8 cellular contexts compared by ENCODE assay signal in genomic region chr3:171458857-171459129, GRCh38. TPM values are rescaled to one million over a fixed set of nuclear protein-coding genes. Genes with fewer than 3 reads are reported as not detected.
DNase-seq lines count a peak whose midpoint lies in the region; ATAC-seq and TF ChIP-seq lines count a peak whose summit lies in the region.

No MANE protein-coding gene starts in this region.

- in situ Hi-C loops in astrocyte of the cerebellum (cut with HindIII; ENCODE audit: low sequenced_read_pairs) (no loop called here), G401 (cut with HindIII; ENCODE audit: low sequenced_read_pairs) (no loop called here)

- no peaks in the 10 kb centered on the region for H3K27me3 Mint-ChIP-seq in activated CD8-positive, alpha-beta memory T cell treated with anti-CD3 and anti-CD28 coated beads, Interleukin-2, amount 10 ng/mL, durations not matched to agents 7 days and 5 days

- no peak for TF ChIP-seq CTCF in astrocyte of the cerebellum (IDR thresholded peaks at IDR 0.05; ENCODE audit: low read depth, low read length, missing control alignments)
- no peak for TF ChIP-seq CTCF in liver (IDR thresholded peaks at IDR 0.05; ENCODE audit: low read depth, low read length, missing input control)
- no peak for TF ChIP-seq CTCF in thoracic aorta (IDR thresholded peaks at IDR 0.05)
- no peak for TF ChIP-seq CTCF in mucosa of descending colon (IDR thresholded peaks at IDR 0.05)

- no peak for TF ChIP-seq RAD21 in liver (IDR thresholded peaks at IDR 0.05)

- CTCF ChIA-PET in activated CD8-positive, alpha-beta memory T cell treated with anti-CD3 and anti-CD28 coated beads, Interleukin-2, amount 10 ng/mL, durations not matched to agents 7 days and 5 days (lab: Charles Lee), result interaction anchor here (0.7 to 1.2 kb wide), 3 partner anchors 17 to 208 kb away, joined by 3 to 6 read pairs (median 3); no protein-coding TSS in a partner anchor

- H3K4me1 ChIP-seq in liver (ENCODE audit: control insufficient read depth in 4 of 4, insufficient read depth in 4 of 4, low read length in 3 of 4), result peaks cover 4 to 25% (median 12%) of the 10 kb centered on the region in 4 donors
- peaks cover 0 to 41% of the 10 kb centered on the region in 2 donors for H3K4me1 ChIP-seq in thoracic aorta (ENCODE audit: control insufficient read depth in 1 of 2, low read depth in 2 of 2)
- peaks cover 25% of the 10 kb centered on the region for H3K4me1 ChIP-seq in mucosa of descending colon (ENCODE audit: low read depth)

- H3K4me3 ChIP-seq in astrocyte of the cerebellum (ENCODE audit: low read depth, low read length) (peak overlapping the region; percentile 69), liver (ENCODE audit: low read depth in 1 of 3, low read length in 3 of 3) (peak overlapping the region; percentile 82 to 93 (median 92)), thoracic aorta (peak overlapping the region; percentile 88), mucosa of descending colon (no peak overlapping the region)

- H3K36me3 ChIP-seq in liver (ENCODE audit: control insufficient read depth in 4 of 4, insufficient read depth in 3 of 4, low read depth in 1 of 4, low read length in 3 of 4) (no peaks in the 10 kb centered on the region), thoracic aorta (no peaks in the 10 kb centered on the region), mucosa of descending colon (ENCODE audit: low read depth) (no peaks in the 10 kb centered on the region)

- WGBS in liver, result 10% methylated on average over 6 of the region's 6 CpGs

- H3K4me3 Mint-ChIP-seq in activated CD8-positive, alpha-beta memory T cell treated with anti-CD3 and anti-CD28 coated beads, Interleukin-2, amount 10 ng/mL, durations not matched to agents 7 days and 5 days, result peak overlapping the region; percentile 96

- no peak for DNase-seq in activated CD8-positive, alpha-beta memory T cell treated with anti-CD3 and anti-CD28 coated beads, Interleukin-2, amount 10 ng/mL, durations not matched to agents 7 days and 5 days
- DNase-seq in activated CD8-positive, alpha-beta memory T cell treated with anti-CD3 and anti-CD28 coated beads, Interleukin-2, amount 50 U/mL, for 4 hours, result no peak
- DNase-seq in astrocyte of the cerebellum (ENCODE audit: low read depth) (no peak), thoracic aorta (ENCODE audit: low spot score) (no peak), mucosa of descending colon (no peak), GDM1 (lab: John Stamatoyannopoulos, UW) (no peak), G401 (ENCODE audit: low spot score) (no peak)

- H3K4me1 Mint-ChIP-seq in activated CD8-positive, alpha-beta memory T cell treated with anti-CD3 and anti-CD28 coated beads, Interleukin-2, amount 10 ng/mL, durations not matched to agents 7 days and 5 days, result peaks cover 40% of the 10 kb centered on the region

- peak overlapping the region; percentile 31 to 39 for H3K9ac ChIP-seq in liver (ENCODE audit: low read depth in 1 of 2, low read length in 2 of 2)

- H3K36me3 Mint-ChIP-seq in activated CD8-positive, alpha-beta memory T cell treated with anti-CD3 and anti-CD28 coated beads, Interleukin-2, amount 10 ng/mL, durations not matched to agents 7 days and 5 days, result peaks cover 1% of the 10 kb centered on the region

- no peak overlapping the region for H3K27ac ChIP-seq in liver (ENCODE audit: low read depth in 1 of 2, low read length in 2 of 2)
- no peak overlapping the region for H3K27ac ChIP-seq in thoracic aorta

- H3K9me3 Mint-ChIP-seq in activated CD8-positive, alpha-beta memory T cell treated with anti-CD3 and anti-CD28 coated beads, Interleukin-2, amount 10 ng/mL, durations not matched to agents 7 days and 5 days (ENCODE audit: low read depth), result no peaks in the 10 kb centered on the region

- H3K9me3 ChIP-seq in liver (ENCODE audit: control insufficient read depth in 4 of 4, low read length in 3 of 4) (no peaks in the 10 kb centered on the region), thoracic aorta (no peaks in the 10 kb centered on the region), mucosa of descending colon (no peaks in the 10 kb centered on the region)

- intact Hi-C loops in mucosa of descending colon (cut with DNase I, micrococcal nuclease), result no loop called here

- no peaks in the 10 kb centered on the region for H3K27me3 ChIP-seq in liver (ENCODE audit: control insufficient read depth in 4 of 4, insufficient read depth in 4 of 4, low read length in 3 of 4)
- H3K27me3 ChIP-seq in thoracic aorta (replicated peaks; ENCODE audit: insufficient read depth), result no peaks in the 10 kb centered on the region

- ATAC-seq in activated CD8-positive, alpha-beta memory T cell treated with anti-CD3 and anti-CD28 coated beads, Interleukin-2, amount 10 ng/mL, durations not matched to agents 7 days and 5 days, result no peak
- ATAC-seq in thoracic aorta (ENCODE audit: insufficient number of reproducible peaks, low FRiP score, low read depth) (no peak), mucosa of descending colon (no peak)

- H3K27ac Mint-ChIP-seq in activated CD8-positive, alpha-beta memory T cell treated with anti-CD3 and anti-CD28 coated beads, Interleukin-2, amount 10 ng/mL, durations not matched to agents 7 days and 5 days, result peak overlapping the region; percentile 84

TF ChIP-seq in liver, 16 proteins besides CTCF, POLR2A, EP300 and RAD21:
- TF ChIP-seq TAF1 (conservative IDR thresholded peaks at IDR 0.05) (no peak), HNF4G (IDR thresholded peaks at IDR 0.05) (no peak), FOXA2 (IDR thresholded peaks at IDR 0.05) (no peak), FOXA1 (IDR thresholded peaks at IDR 0.05) (no peak), NR2F2 (IDR thresholded peaks at IDR 0.05) (no peak), YY1 (IDR thresholded peaks at IDR 0.05) (no peak), RXRA (IDR thresholded peaks at IDR 0.05) (no peak)
- TF ChIP-seq, protein P1, sequence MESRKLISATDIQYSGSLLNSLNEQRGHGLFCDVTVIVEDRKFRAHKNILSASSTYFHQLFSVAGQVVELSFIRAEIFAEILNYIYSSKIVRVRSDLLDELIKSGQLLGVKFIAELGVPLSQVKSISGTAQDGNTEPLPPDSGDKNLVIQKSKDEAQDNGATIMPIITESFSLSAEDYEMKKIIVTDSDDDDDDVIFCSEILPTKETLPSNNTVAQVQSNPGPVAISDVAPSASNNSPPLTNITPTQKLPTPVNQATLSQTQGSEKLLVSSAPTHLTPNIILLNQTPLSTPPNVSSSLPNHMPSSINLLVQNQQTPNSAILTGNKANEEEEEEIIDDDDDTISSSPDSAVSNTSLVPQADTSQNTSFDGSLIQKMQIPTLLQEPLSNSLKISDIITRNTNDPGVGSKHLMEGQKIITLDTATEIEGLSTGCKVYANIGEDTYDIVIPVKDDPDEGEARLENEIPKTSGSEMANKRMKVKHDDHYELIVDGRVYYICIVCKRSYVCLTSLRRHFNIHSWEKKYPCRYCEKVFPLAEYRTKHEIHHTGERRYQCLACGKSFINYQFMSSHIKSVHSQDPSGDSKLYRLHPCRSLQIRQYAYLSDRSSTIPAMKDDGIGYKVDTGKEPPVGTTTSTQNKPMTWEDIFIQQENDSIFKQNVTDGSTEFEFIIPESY (IDR thresholded peaks at IDR 0.05), result no peak
- TF ChIP-seq, protein P2, sequence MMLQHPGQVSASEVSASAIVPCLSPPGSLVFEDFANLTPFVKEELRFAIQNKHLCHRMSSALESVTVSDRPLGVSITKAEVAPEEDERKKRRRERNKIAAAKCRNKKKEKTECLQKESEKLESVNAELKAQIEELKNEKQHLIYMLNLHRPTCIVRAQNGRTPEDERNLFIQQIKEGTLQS (IDR thresholded peaks at IDR 0.05), result no peak

RNA-seq across cellular contexts. Expression of gene TNIK, which starts 1.4 kb away (rescaled TPM):
- 10 to 100 TPM; 36.6 to 39.3 TPM for total RNA-seq in activated CD8-positive, alpha-beta memory T cell treated with anti-CD3 and anti-CD28 coated beads, Interleukin-2, amount 10 ng/mL, durations not matched to agents 7 days and 5 days
- total RNA-seq in liver (1 to 10 TPM; 4.8 to 9.8 TPM), thoracic aorta (10 to 100 TPM; 18.3 to 21.7 TPM), mucosa of descending colon (10 to 100 TPM; 27.2 to 33.0 (median 28.0) TPM)
- 1 to 10 TPM; 3.7 to 5.7 TPM for polyA plus RNA-seq in liver
- total RNA-seq in G401 (2014; rRNA removed; shearing (Covaris generic)), result 0.03 TPM in 1 of 2 replicates, not detected in the other
